In genomic region chr19:8116437-8117293, GRCh38 we compare ENCODE assay signal across 1 cellular context.
TF ChIP-seq lines count a peak whose summit lies in the region.

No MANE protein-coding gene starts in this region.

TF ChIP-seq in HepG2, 621 proteins besides CTCF, POLR2A, EP300 and RAD21:
- peak; percentile 44 for TF ChIP-seq STAG1 (CRISPR knock-in tag; IDR thresholded peaks at IDR 0.05)
- TF ChIP-seq RELA (CRISPR knock-in tag; IDR thresholded peaks at IDR 0.05), result no peak
- no peak for TF ChIP-seq ZFY (CRISPR knock-in tag; IDR thresholded peaks at IDR 0.05)
